Comparison of ENCODE assay signal across 8 cellular contexts in genomic region chr22:20697481-20698113, GRCh38.
DNase-seq lines count a peak whose midpoint lies in the region; TF ChIP-seq lines count a peak whose summit lies in the region.
"Not testable (repeated sequence)": the region's sequence is repeated elsewhere in the genome, so short reads cannot be mapped to it uniquely, and the experiment has no call there.

No MANE protein-coding gene starts in this region.

- not testable (repeated sequence) for H4K91ac ChIP-seq in neuronal stem cell (ENCODE audit: low read depth, low read length, poor library complexity)

- H2AK5ac ChIP-seq in neuronal stem cell (ENCODE audit: low read depth, low read length), result not testable (repeated sequence)

- not testable (repeated sequence) for H3K27me3 ChIP-seq in neuronal stem cell (ENCODE audit: control insufficient read depth in 3 of 3, insufficient read depth in 3 of 3, low read depth in 1 of 3, low read length in 3 of 3)

- not testable (repeated sequence) for H3K79me1 ChIP-seq in neuronal stem cell (ENCODE audit: low read depth, low read length)

- not testable (repeated sequence) for H2BK15ac ChIP-seq in neuronal stem cell (ENCODE audit: low read length)

- H3K27me3 Mint-ChIP-seq in brain, result peaks cover 11% of the 10 kb centered on the region

- not testable (repeated sequence) for H3K9ac ChIP-seq in neuronal stem cell (ENCODE audit: low read depth, low read length, poor library complexity)

- H2BK5ac ChIP-seq in neuronal stem cell (ENCODE audit: low read length), result not testable (repeated sequence)

- intact Hi-C loops in cardiac septum (cut with DNase I), result loop anchor here (5.0 kb wide), 2 partner anchors 135 to 280 kb away; no protein-coding TSS in a partner anchor

- H3K4me3 Mint-ChIP-seq in brain, result peak overlapping the region in 1 of 5 experiments; percentile 24

- no CpG with 5 or more reads among the region's 17 CpGs for WGBS in neuronal stem cell (ENCODE audit: extremely low coverage in 2 of 2, insufficient read length in 2 of 2, insufficient replicate concordance in 1 of 2), 2 donors

- H3K4me3 ChIP-seq in neuronal stem cell (ENCODE audit: low read length in 2 of 2), result peak overlapping the region in 1 of 2 donors; percentile 7

- not testable (repeated sequence) for H3K18ac ChIP-seq in neuronal stem cell (ENCODE audit: low read length)

- not testable (repeated sequence) for H2BK12ac ChIP-seq in neuronal stem cell (ENCODE audit: low read length)

- H3K4ac ChIP-seq in neuronal stem cell (ENCODE audit: low read length), result not testable (repeated sequence)

- H3K23ac ChIP-seq in neuronal stem cell (ENCODE audit: low read depth, low read length, poor library complexity), result not testable (repeated sequence)

- peak overlapping the region; percentile 78 for H2AFZ ChIP-seq in neuronal stem cell (ENCODE audit: low read length)

- peak; percentile 90 to 91 for TF ChIP-seq CTCF in brain (conservative IDR thresholded peaks at IDR 0.05)

- H3K36me3 Mint-ChIP-seq in brain, result not testable (repeated sequence)

- H3K4me1 ChIP-seq in neuronal stem cell (ENCODE audit: control insufficient read depth in 2 of 2, insufficient read depth in 1 of 2, low read depth in 1 of 2, low read length in 2 of 2), result not testable (repeated sequence)

- not testable (repeated sequence) for H4K8ac ChIP-seq in neuronal stem cell (ENCODE audit: low read depth, low read length)

- DNase-seq in Caki2 (ENCODE audit: low read depth) (peak; percentile 87), HT-29 (ENCODE audit: low spot score) (peak; percentile 79), NCI-H82 (lab: John Stamatoyannopoulos, UW) (peak; percentile 62), cardiac septum (ENCODE audit: low spot score) (peak; percentile 88), neuronal stem cell (ENCODE audit: low spot score) (peak; percentile 59)
- DNase-seq in activated CD4-positive, CD25-positive, alpha-beta regulatory T cell treated with anti-CD3 and anti-CD28 coated beads, Interleukin-2, amount 50 U/mL, for 16 hours (ENCODE audit: low read depth, low spot score), result peak; percentile 54
- DNase-seq in stimulated activated naive CD4-positive, alpha-beta T cell (lab: John Stamatoyannopoulos, UW), result peak; percentile 72 to 89 (median 81)

- H3K14ac ChIP-seq in neuronal stem cell (ENCODE audit: low read length), result not testable (repeated sequence)

- H3K27ac ChIP-seq in neuronal stem cell (replicated peaks; ENCODE audit: low read length), result not testable (repeated sequence)

- peaks cover 15% of the 10 kb centered on the region for H3K4me1 Mint-ChIP-seq in brain

- H2BK120ac ChIP-seq in neuronal stem cell (ENCODE audit: low read depth, low read length), result not testable (repeated sequence)

- not testable (repeated sequence) for H3K9me3 Mint-ChIP-seq in brain

- peak overlapping the region in 2 of 5 experiments; percentile 38 to 88 for H3K27ac Mint-ChIP-seq in brain

- H3K4me2 ChIP-seq in neuronal stem cell (ENCODE audit: insufficient read depth, low read length, poor library complexity, severe bottlenecking), result not testable (repeated sequence)

- H3K36me3 ChIP-seq in neuronal stem cell (replicated peaks in 1 of 2; ENCODE audit: control insufficient read depth in 2 of 2, insufficient read depth in 2 of 2, low read length in 2 of 2), result not testable (repeated sequence)

- not testable (repeated sequence) for H3K9me3 ChIP-seq in neuronal stem cell (replicated peaks in 1 of 2; ENCODE audit: control insufficient read depth in 2 of 2, insufficient read depth in 1 of 2, low read depth in 1 of 2, low read length in 2 of 2)

- in situ Hi-C loops in Caki2 (cut with HindIII; ENCODE audit: low pct_unique_long_range_greater_than_20kb, low sequenced_read_pairs), result not testable (repeated sequence)
